In genomic region chr1:150562384-150563339, GRCh38 we compare ENCODE assay signal across 9 cellular contexts. TPM values are rescaled to one million over a fixed set of nuclear protein-coding genes. Genes with fewer than 3 reads are reported as not detected.
DNase-seq lines count a peak whose midpoint lies in the region; FAIRE-seq and TF ChIP-seq lines count a peak whose summit lies in the region.
"Had no signal": no experiment of that assay in that cellular context is flagged by ENCODE, and none has a peak within 500 bp of the region (broad histone marks: within the 10 kb centered on the region; RNA-seq: fewer than 3 reads in every experiment).

No MANE protein-coding gene starts in this region.

- peak overlapping the region; percentile 58 for H3K9ac ChIP-seq in H9 (ENCODE audit: extremely low read depth, insufficient read length, low read length)
- peak overlapping the region; percentile 98 for H3K9ac ChIP-seq in NT2/D1 (ENCODE audit: insufficient read length, low read depth)

- peaks cover 43% of the 10 kb centered on the region for H3K36me3 ChIP-seq in NT2/D1 (ENCODE audit: insufficient read depth, insufficient read length, low read length)

- DNase-seq in GM12864 (ENCODE audit: low read depth) (peak; percentile 100), H9 (peak; percentile 30), NT2/D1 (ENCODE audit: low read depth, low spot score) (no peak), immature natural killer cell (peak; percentile 61 to 65 (median 61)), A172 (ENCODE audit: low spot score) (no peak), H54 (ENCODE audit: insufficient read length, low spot score) (no peak)
- DNase-seq in activated naive CD4-positive, alpha-beta T cell treated with anti-CD3 and anti-CD28 coated beads for 36 hours: peak; percentile 98
- peak; percentile 52 to 75 for DNase-seq in stimulated activated CD4-positive, alpha-beta T cell treated with anti-CD3 and anti-CD28 coated beads, Interleukin-4, amount 100 ng/mL, for 4 hours

- peak overlapping the region; percentile 97 for H3K27ac ChIP-seq in H9 (ENCODE audit: insufficient read length, low read depth, low read length)

- no peak overlapping the region for H2AK5ac ChIP-seq in H9 (ENCODE audit: insufficient read length, low read length)

- H4K91ac ChIP-seq in H9 (ENCODE audit: insufficient read length, low read depth, low read length): no peak overlapping the region

- no peaks in the 10 kb centered on the region; a peak in 1 of 5 replicates for H3K9me3 Mint-ChIP-seq in H9
- no peaks in the 10 kb centered on the region for H3K9me3 Mint-ChIP-seq in activated naive CD4-positive, alpha-beta T cell treated with anti-CD3 and anti-CD28 coated beads for 36 hours
- no peaks in the 10 kb centered on the region for H3K9me3 Mint-ChIP-seq in immature natural killer cell

- H3K79me1 ChIP-seq in H9 (ENCODE audit: insufficient read depth, low read depth, low read length, poor library complexity, severe bottlenecking): peaks cover 4% of the 10 kb centered on the region

- no CpG with 5 or more reads among the region's 4 CpGs for WGBS in H9 (ENCODE audit: extremely low coverage, insufficient read length, low lambda C conversion rate)

- no peak overlapping the region for H2BK15ac ChIP-seq in H9 (ENCODE audit: low read depth, low read length)

- peak overlapping the region; percentile 59 for H3K18ac ChIP-seq in H9 (ENCODE audit: insufficient read length, low read depth, low read length)

- no peak overlapping the region for H3K4ac ChIP-seq in H9 (ENCODE audit: low read depth, low read length)

- H3K79me2 ChIP-seq in H9 (ENCODE audit: insufficient read depth, low read length): peaks cover 4% of the 10 kb centered on the region; the same call in 1 of the 2 replicates

- FAIRE-seq in H54 (lab: Jason Lieb, UNC): no peak

- H3K36me3 Mint-ChIP-seq in H9 (ENCODE audit: insufficient read depth in 1 of 3, low read depth in 3 of 3) (no peaks in the 10 kb centered on the region; a peak in 1 of 7 replicates), immature natural killer cell (no peaks in the 10 kb centered on the region)
- H3K36me3 Mint-ChIP-seq in activated naive CD4-positive, alpha-beta T cell treated with anti-CD3 and anti-CD28 coated beads for 36 hours (ENCODE audit: low read depth): peaks cover 3% of the 10 kb centered on the region

- no peak overlapping the region for H2BK20ac ChIP-seq in H9 (ENCODE audit: low read depth, low read length, poor library complexity, severe bottlenecking)

- H3K56ac ChIP-seq in H9 (ENCODE audit: insufficient read length, low read depth, low read length): no peak overlapping the region

- peak overlapping the region; percentile 95 to 100 (median 99) for H3K27ac Mint-ChIP-seq in H9
- peak overlapping the region; percentile 100 for H3K27ac Mint-ChIP-seq in activated naive CD4-positive, alpha-beta T cell treated with anti-CD3 and anti-CD28 coated beads for 36 hours
- H3K27ac Mint-ChIP-seq in immature natural killer cell: peak overlapping the region; percentile 93 to 99 (median 98)

- no peak overlapping the region for H4K8ac ChIP-seq in H9 (replicated peaks; ENCODE audit: insufficient read length, low read depth, low read length)

- H3K23ac ChIP-seq in H9 (ENCODE audit: insufficient read length, low read depth, low read length): no peak overlapping the region

- H3K9me3 ChIP-seq in H9 (ENCODE audit: control insufficient read depth, low read depth, low read length) (no peaks in the 10 kb centered on the region), NT2/D1 (ENCODE audit: insufficient read depth, low read length) (no peaks in the 10 kb centered on the region)

- H3K4me1 ChIP-seq in H9 (ENCODE audit: insufficient read depth, low read length): peaks cover 10% of the 10 kb centered on the region
- peaks cover 23% of the 10 kb centered on the region for H3K4me1 ChIP-seq in NT2/D1 (ENCODE audit: insufficient read depth, insufficient read length)

- no peaks in the 10 kb centered on the region for H3K27me3 Mint-ChIP-seq in H9 (ENCODE audit: low read depth)
- H3K27me3 Mint-ChIP-seq in activated naive CD4-positive, alpha-beta T cell treated with anti-CD3 and anti-CD28 coated beads for 36 hours (ENCODE audit: low read depth): no peaks in the 10 kb centered on the region
- peaks cover 9 to 18% (median 10%) of the 10 kb centered on the region in 3 donors for H3K27me3 Mint-ChIP-seq in immature natural killer cell (ENCODE audit: low read depth in 3 of 3)

- TF ChIP-seq CTCF in GM12864 (IDR thresholded peaks at IDR 0.05; ENCODE audit: low read depth, low read length, missing control alignments) (no peak), H9 (conservative IDR thresholded peaks at IDR 0.05) (no peak)

- intact Hi-C loops in activated naive CD4-positive, alpha-beta T cell treated with anti-CD3 and anti-CD28 coated beads for 36 hours (cut with micrococcal nuclease): loop anchor here (1.0 to 5.0 kb wide), 4 partner anchors 11 to 495 kb away; partner anchors contain the start of genes CDC42SE1 and MCL1

- CTCF ChIA-PET in activated naive CD4-positive, alpha-beta T cell treated with anti-CD3 and anti-CD28 coated beads for 36 hours (lab: Charles Lee): interaction anchor here (0.7 to 13.3 kb wide), 13 partner anchors 10 to 444 kb away, joined by 3 to 167 read pairs (median 4); partner anchors contain the start of genes ADAMTSL4 and MINDY1

- H4K5ac ChIP-seq in H9 (ENCODE audit: insufficient read length, low read depth, low read length): no peak overlapping the region

- no peaks in the 10 kb centered on the region for H4K20me1 ChIP-seq in H9 (ENCODE audit: control insufficient read depth, insufficient read depth, insufficient read length)

- H2BK12ac ChIP-seq in H9 (ENCODE audit: insufficient read length, low read depth, low read length): peak overlapping the region; percentile 18

- H3K4me2 ChIP-seq in H9 (ENCODE audit: insufficient read depth, insufficient read length, low read length): peak overlapping the region; percentile 94

- peaks cover 11% of the 10 kb centered on the region for H3K23me2 ChIP-seq in H9 (ENCODE audit: insufficient read length, low read depth, low read length, poor library complexity, severe bottlenecking)

- H3K27me3 ChIP-seq in H9 (ENCODE audit: insufficient read depth, low read length) (no peaks in the 10 kb centered on the region), NT2/D1 (ENCODE audit: insufficient read depth, insufficient read length) (no peaks in the 10 kb centered on the region)

- H3K14ac ChIP-seq in H9 (ENCODE audit: insufficient read depth, low read length): peak overlapping the region; percentile 49; the same call in 1 of the 2 replicates

- H3T11ph ChIP-seq in H9 (ENCODE audit: low read length): no peak overlapping the region

- H3K4me3 ChIP-seq in GM12864 (ENCODE audit: low read depth, low read length): peak overlapping the region; percentile 59
- peak overlapping the region; percentile 58 for H3K4me3 ChIP-seq in NT2/D1 (ENCODE audit: insufficient read length, low read depth)

- no peak overlapping the region for H2BK120ac ChIP-seq in H9 (ENCODE audit: low read depth, low read length, poor library complexity, severe bottlenecking)

- H2BK5ac ChIP-seq in H9 (ENCODE audit: insufficient read length, low read length): no peak overlapping the region

- H2AFZ ChIP-seq in H9 (ENCODE audit: low read length): no peak overlapping the region

- H3K4me1 Mint-ChIP-seq in H9 (peaks cover 50 to 53% of the 10 kb centered on the region in 2 experiments), immature natural killer cell (peaks cover 74 to 76% of the 10 kb centered on the region in 2 donors)
- H3K4me1 Mint-ChIP-seq in activated naive CD4-positive, alpha-beta T cell treated with anti-CD3 and anti-CD28 coated beads for 36 hours (ENCODE audit: low read depth): peaks cover 62% of the 10 kb centered on the region

- TF ChIP-seq POLR2A in H54 (IDR thresholded peaks at IDR 0.05; ENCODE audit: low read depth, low read length): no peak

- peak overlapping the region; percentile 72 to 90 for H3K4me3 Mint-ChIP-seq in H9
- H3K4me3 Mint-ChIP-seq in activated naive CD4-positive, alpha-beta T cell treated with anti-CD3 and anti-CD28 coated beads for 36 hours: peak overlapping the region; percentile 99
- peak overlapping the region; percentile 90 to 95 (median 91) for H3K4me3 Mint-ChIP-seq in immature natural killer cell

RNA-seq across cellular contexts. Expression of gene ADAMTSL4, which starts 13.5 kb away (rescaled TPM):
- total RNA-seq in H9 (2021): 4.6 and 6.1 TPM in 2 replicates
- 1 to 10 TPM; 1.3 to 2.0 TPM for total RNA-seq in activated naive CD4-positive, alpha-beta T cell treated with anti-CD3 and anti-CD28 coated beads for 36 hours
- polyA plus RNA-seq in immature natural killer cell: not detected
- 0.38 and 2.3 TPM in 2 replicates for total RNA-seq in A172 (2014; rRNA removed; shearing (Covaris generic))

RNA-seq across cellular contexts. Expression of gene MCL1, which starts 16.7 kb away (rescaled TPM):
- 247 and 250 TPM in 2 replicates for total RNA-seq in H9 (2021)
- total RNA-seq in activated naive CD4-positive, alpha-beta T cell treated with anti-CD3 and anti-CD28 coated beads for 36 hours: 100 to 1,000 TPM; 228 to 235 TPM
- polyA plus RNA-seq in immature natural killer cell: 100 to 1,000 TPM in 1 of 3 donors, 10 to 100 TPM in 2; 44.2 to 113 (median 73.0) TPM
- 224 and 246 TPM in 2 replicates for total RNA-seq in A172 (2014; rRNA removed; shearing (Covaris generic))

RNA-seq across cellular contexts. Expression of gene FALEC, which starts 47.1 kb away (rescaled TPM):
- not detected in 2 replicates for total RNA-seq in H9 (2021)
- not detected for total RNA-seq in activated naive CD4-positive, alpha-beta T cell treated with anti-CD3 and anti-CD28 coated beads for 36 hours
- polyA plus RNA-seq in immature natural killer cell: not detected
- total RNA-seq in A172 (2014; rRNA removed; shearing (Covaris generic)): 0.55 TPM in 1 of 2 replicates, not detected in the other
- total RNA-seq: SK-MEL-5 had no signal

RNA-seq across cellular contexts. Expression of gene ECM1, which starts 54.8 kb away (rescaled TPM):
- total RNA-seq in H9 (2021): 0.88 and 1.4 TPM in 2 replicates
- total RNA-seq in activated naive CD4-positive, alpha-beta T cell treated with anti-CD3 and anti-CD28 coated beads for 36 hours: under 1 TPM; 0.69 to 0.88 TPM
- polyA plus RNA-seq in immature natural killer cell: not detected
- total RNA-seq in A172 (2014; rRNA removed; shearing (Covaris generic)): 101 and 135 TPM in 2 replicates

Comparison
In these comparisons a context has a peak if more than half of its experiments do, and no peak if none do; other contexts are left out.
1. DNase-seq: peak in GM12864 (single experiment), H9 (single experiment), activated naive CD4-positive, alpha-beta T cell treated with anti-CD3 and anti-CD28 coated beads for 36 hours (single experiment), immature natural killer cell (3 of 3) and stimulated activated CD4-positive, alpha-beta T cell treated with anti-CD3 and anti-CD28 coated beads, Interleukin-4, amount 100 ng/mL, for 4 hours (2 of 2); none in NT2/D1 (single experiment), A172 (single experiment) and H54 (single experiment).
2. Peak in every context shown above with its lines, with median percentiles within 50 percentile points of each other: H3K27ac Mint-ChIP-seq and H3K4me3 Mint-ChIP-seq.